Comparison of ENCODE assay signal across 21 cellular contexts in the genomic region with DNA sequence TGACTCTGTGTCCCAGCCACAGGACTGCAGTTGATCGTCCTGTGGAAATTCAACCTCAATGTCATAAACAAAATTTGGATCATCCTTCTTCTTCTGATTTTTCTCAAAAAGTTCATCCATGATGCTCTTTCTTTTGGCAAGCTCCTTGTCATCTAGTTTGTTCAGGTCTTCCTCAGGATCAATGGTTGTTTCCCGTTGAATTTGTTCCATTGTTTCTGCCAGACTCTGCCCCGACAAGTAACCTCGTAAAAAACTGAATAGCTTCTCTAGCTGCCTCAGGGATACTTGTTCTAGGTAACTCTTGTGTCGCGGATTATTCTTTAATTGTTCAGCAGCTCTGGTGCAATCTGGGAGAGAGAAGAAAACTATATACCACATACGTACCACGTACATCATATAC. TPM values are rescaled to one million over a fixed set of nuclear protein-coding genes. Genes with fewer than 3 reads are reported as not detected.
A peak's percentile ranks its signal among the peaks of the same experiment; 100 is the strongest.
DNase-seq lines count a peak whose midpoint lies in the region; ATAC-seq and TF ChIP-seq lines count a peak whose summit lies in the region.
"Had no signal": no experiment of that assay in that cellular context is flagged by ENCODE, and none has a peak within 500 bp of the region (broad histone marks: within the 10 kb centered on the region; RNA-seq: fewer than 3 reads in every experiment).

No MANE protein-coding gene starts in this region.

- ATAC-seq in HG03280 (IDR thresholded peaks at IDR 0.05; ENCODE audit: unreplicated experiment), result no peak
- ATAC-seq in GM21447 (IDR thresholded peaks at IDR 0.05; ENCODE audit: unreplicated experiment), result no peak
- ATAC-seq in HG03039 (IDR thresholded peaks at IDR 0.05; ENCODE audit: unreplicated experiment), result no peak
- ATAC-seq: K562 had no signal

- TF ChIP-seq POLR2A in breast epithelium (IDR thresholded peaks at IDR 0.05) (no peak), prostate gland (IDR thresholded peaks at IDR 0.05) (no peak)

- H3K27me3 ChIP-seq in mammary epithelial cell (ENCODE audit: insufficient read depth, low read length), result no peaks in the 10 kb centered on the region
- H3K27me3 ChIP-seq in breast epithelium, result no peaks in the 10 kb centered on the region
- H3K27me3 ChIP-seq in prostate gland (replicated peaks; ENCODE audit: insufficient read depth), result no peaks in the 10 kb centered on the region
- H3K27me3 ChIP-seq: BLaER1 had no signal

- dilution Hi-C loops in mammary epithelial cell (cut with HindIII; ENCODE audit: low sequenced_read_pairs), result no loop called here

- TF ChIP-seq CTCF in mammary epithelial cell (conservative IDR thresholded peaks at IDR 0.05 in 1 of 2, IDR thresholded peaks at IDR 0.05 in 1 of 2; ENCODE audit: extremely low read depth in 1 of 2, insufficient read depth in 1 of 2, low read depth in 1 of 2, low read length in 2 of 2) (no peak), breast epithelium (IDR thresholded peaks at IDR 0.05) (no peak), prostate gland (IDR thresholded peaks at IDR 0.05) (no peak)

- peak overlapping the region; percentile 11 for H3K4me2 ChIP-seq in mammary epithelial cell (ENCODE audit: insufficient read depth, low read depth, low read length)
- H3K4me2 ChIP-seq: BLaER1 had no signal

- in situ Hi-C loops in mammary epithelial cell (cut with MboI; ENCODE audit: low sequenced_read_pairs in 2 of 2), result no loop called here

- H3K4me1 ChIP-seq in mammary epithelial cell (ENCODE audit: insufficient read depth, low read length) (peaks cover 4% of the 10 kb centered on the region), breast epithelium (no peaks in the 10 kb centered on the region), prostate gland (replicated peaks) (no peaks in the 10 kb centered on the region)

- 36% methylated on average over 8 of the region's 8 CpGs for WGBS in mammary epithelial cell (ENCODE audit: low coverage, missing lambda C conversion rate)
- 39% methylated on average over 8 of the region's 8 CpGs for WGBS in prostate gland

- intact Hi-C loops in mammary epithelial cell (cut with micrococcal nuclease), result no loop called here
- intact Hi-C loops in breast epithelium (cut with DNase I; ENCODE audit: low total_unique reads), result no loop called here
- intact Hi-C loops in prostate gland (cut with DNase I), result no loop called here

- no peak overlapping the region for H3K4me3 ChIP-seq in mammary epithelial cell (replicated peaks in 1 of 3; ENCODE audit: insufficient read depth in 1 of 3, low read depth in 2 of 3, low read length in 3 of 3)
- no peak overlapping the region for H3K4me3 ChIP-seq in breast epithelium
- H3K4me3 ChIP-seq in prostate gland, result no peak overlapping the region
- H3K4me3 ChIP-seq: BLaER1, K562 had no signal

- H3K27ac ChIP-seq in mammary epithelial cell (ENCODE audit: insufficient read depth, low read depth, low read length) (no peak overlapping the region), breast epithelium (no peak overlapping the region), epithelial cell of prostate (peak overlapping the region; percentile 43), prostate gland (no peak overlapping the region)
- H3K27ac ChIP-seq: BLaER1, HL-60 had no signal

- no peaks in the 10 kb centered on the region for H4K20me1 ChIP-seq in mammary epithelial cell (ENCODE audit: insufficient read depth, low read length)
- H4K20me1 ChIP-seq: BLaER1 had no signal

- no peaks in the 10 kb centered on the region for H3K9me3 ChIP-seq in mammary epithelial cell (replicated peaks; ENCODE audit: insufficient read depth, low read length)
- H3K9me3 ChIP-seq in breast epithelium, result no peaks in the 10 kb centered on the region
- no peaks in the 10 kb centered on the region for H3K9me3 ChIP-seq in prostate gland
- H3K9me3 ChIP-seq: BLaER1 had no signal

- H3K36me3 ChIP-seq in mammary epithelial cell (ENCODE audit: insufficient read depth, low read length), result no peaks in the 10 kb centered on the region
- no peaks in the 10 kb centered on the region for H3K36me3 ChIP-seq in breast epithelium
- no peaks in the 10 kb centered on the region for H3K36me3 ChIP-seq in prostate gland
- H3K36me3 ChIP-seq: BLaER1 had no signal

- DNase-seq in mammary epithelial cell (no peak), breast epithelium (ENCODE audit: low spot score in 2 of 2) (no peak), dermis blood vessel endothelial cell (peak; percentile 65), epithelial cell of prostate (ENCODE audit: low read depth, low spot score) (no peak), prostate gland (ENCODE audit: low spot score) (peak; percentile 16)
- DNase-seq: 8988T; CD8-positive, alpha-beta memory T cell; COR-L47; DMS 273 treated with DMSO at 0.1 percent for 48 hours; DMS53; DND-41; EL; GOT3; H7; IMR-90 had no signal

- CTCF ChIA-PET in mammary epithelial cell (lab: Charles Lee; ENCODE audit: low non-redundant PET), result interaction anchor here (0.9 kb wide), 1 partner anchor 98 kb away, joined by 3 read pairs; no protein-coding TSS in a partner anchor

- H3K79me2 ChIP-seq in mammary epithelial cell (ENCODE audit: insufficient read depth, low read length), result peaks cover under 1% of the 10 kb centered on the region

- peak overlapping the region; percentile 67 for H2AFZ ChIP-seq in mammary epithelial cell (ENCODE audit: low read depth, low read length)

- H3K9ac ChIP-seq in mammary epithelial cell (ENCODE audit: insufficient read depth, low read length), result no peak overlapping the region
- H3K9ac ChIP-seq: BLaER1 had no signal

- no TSS peak for BruUV-seq in mammary epithelial cell (replicated peaks; lab: Mats Ljungman, UMichigan)

RNA-seq across cellular contexts. Expression of a gene that starts 4.5 kb away (rescaled TPM):
- total RNA-seq in mammary epithelial cell, result 1 to 10 TPM; 1.7 to 2.0 TPM
- polyA plus RNA-seq in mammary epithelial cell, result 1.5 TPM
- not detected for polyA minus RNA-seq in mammary epithelial cell
- 1 to 10 TPM; 2.1 to 2.6 (median 2.5) TPM for total RNA-seq in breast epithelium
- total RNA-seq in dermis blood vessel endothelial cell, result 6.8 and 9.0 TPM in 2 replicates
- 1 to 10 TPM; 2.2 to 6.3 TPM for total RNA-seq in prostate gland

RNA-seq across cellular contexts. Expression of a gene that starts 4.6 kb away (rescaled TPM):
- total RNA-seq in mammary epithelial cell, result 10 to 100 TPM; 25.7 to 28.3 TPM
- 11.8 TPM for polyA plus RNA-seq in mammary epithelial cell
- polyA minus RNA-seq in mammary epithelial cell, result 17.4 TPM
- 10 to 100 TPM; 22.5 to 34.4 (median 28.2) TPM for total RNA-seq in breast epithelium
- 34.4 and 44.0 TPM in 2 replicates for total RNA-seq in dermis blood vessel endothelial cell
- total RNA-seq in prostate gland, result 10 to 100 TPM; 32.6 to 60.4 TPM

RNA-seq across cellular contexts. Expression of a gene that starts 32.1 kb away (rescaled TPM):
- total RNA-seq in mammary epithelial cell (10 to 100 TPM; 29.5 to 83.7 TPM), breast epithelium (10 to 100 TPM; 42.3 to 71.2 (median 50.5) TPM), dermis blood vessel endothelial cell (81.5 and 186 TPM in 2 replicates), prostate gland (10 to 100 TPM; 37.4 to 48.3 TPM)
- 35.7 TPM for polyA plus RNA-seq in mammary epithelial cell
- 122 TPM for polyA minus RNA-seq in mammary epithelial cell

Comparison
In these comparisons a context has a peak if more than half of its experiments do, and no peak if none do; other contexts are left out.
1. DNase-seq: peak in dermis blood vessel endothelial cell (single experiment) and prostate gland (single experiment); none in mammary epithelial cell (single experiment), breast epithelium (0 of 2) and epithelial cell of prostate (single experiment).